In the genomic region with DNA sequence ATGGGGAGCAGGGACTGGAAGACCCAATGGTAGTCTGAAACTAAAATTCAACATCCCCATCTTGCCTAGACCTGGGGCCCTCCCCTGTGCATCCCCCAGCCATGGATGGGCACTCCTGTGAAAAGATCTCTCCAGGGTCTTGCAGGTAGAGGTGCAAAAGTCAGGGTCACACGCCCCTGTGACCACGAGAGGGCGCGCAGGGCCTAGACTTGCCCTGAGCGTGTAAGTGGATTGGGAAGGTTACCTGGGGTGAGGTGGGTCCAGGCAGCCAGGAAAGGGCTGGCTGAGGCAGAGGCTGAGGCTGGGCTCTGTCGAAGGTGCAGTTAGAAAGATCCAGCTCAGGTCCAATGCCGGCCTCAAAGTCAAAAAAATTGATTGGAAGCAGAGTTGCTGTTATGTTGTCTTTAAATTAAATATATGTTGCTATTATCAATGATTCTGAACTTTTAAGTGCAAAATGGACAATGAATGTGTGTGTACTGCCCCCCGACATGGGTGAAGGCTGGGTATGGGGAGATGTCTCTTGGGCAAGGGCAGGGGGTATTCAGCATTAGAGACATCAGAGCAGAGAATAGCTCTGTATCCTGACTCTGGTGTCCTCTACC, we compare ENCODE assay signal across 8 cellular contexts. TPM values are rescaled to one million over a fixed set of nuclear protein-coding genes. Genes with fewer than 3 reads are reported as not detected.
DNase-seq lines count a peak whose midpoint lies in the region; ATAC-seq, FAIRE-seq and TF ChIP-seq lines count a peak whose summit lies in the region.

No MANE protein-coding gene starts in this region.

- intact Hi-C loops in GM12878 (cut with micrococcal nuclease; ENCODE audit: unreplicated experiment), result loop anchor here (1.0 kb wide), 1 partner anchor 68 kb away; no protein-coding TSS in a partner anchor

- FAIRE-seq in GM12878 (lab: Jason Lieb, UNC), result peak; percentile 99

- ATAC-seq in T-cell (replicated peaks in 1 of 4), result peak in 3 of 4 experiments; percentile 42 to 59 (median 58)
- ATAC-seq in GM12878, result peak; percentile 95
- ATAC-seq in GM19467 (IDR thresholded peaks at IDR 0.05; ENCODE audit: unreplicated experiment), result no peak

- H3K9ac ChIP-seq in GM12878 (ENCODE audit: control insufficient read depth, insufficient read depth, low read length), result no peak overlapping the region

- no peaks in the 10 kb centered on the region for H3K36me3 Mint-ChIP-seq in T-cell

- no peak overlapping the region for H3K27ac ChIP-seq in GM12878 (ENCODE audit: control insufficient read depth, insufficient read depth)

- in situ Hi-C loops in GM12878 (cut with MboI), result no loop called here

- no peaks in the 10 kb centered on the region for H3K79me2 ChIP-seq in GM12878 (ENCODE audit: control insufficient read depth, insufficient read depth, low read length)

- no peaks in the 10 kb centered on the region; the same call in 2 of the 3 replicates for H3K9me3 ChIP-seq in GM12878 (replicated peaks; ENCODE audit: control insufficient read depth, insufficient read depth, low read length)

- H2AFZ ChIP-seq in GM12878 (ENCODE audit: control insufficient read depth, low read depth, low read length), result no peak overlapping the region

- TF ChIP-seq POLR2A in GM12878 (IDR thresholded peaks at IDR 0.05; ENCODE audit: low read depth, low read length), result no peak

- no peak overlapping the region for H3K27ac Mint-ChIP-seq in T-cell

- TF ChIP-seq RAD21 in GM12878 (IDR thresholded peaks at IDR 0.05; ENCODE audit: insufficient read depth, low read depth, low read length), result peak; percentile 98

- RAD21 ChIA-PET in GM12878 (lab: Charles Lee; ENCODE audit: unreplicated experiment), result interaction anchor here (0.8 to 13.5 kb wide), 14 partner anchors 9 to 716 kb away, joined by 3 to 348 read pairs (median 4); no protein-coding TSS in a partner anchor

- peaks cover 40 to 41% of the 10 kb centered on the region in 2 donors for H3K27me3 Mint-ChIP-seq in T-cell

- no peak for TF ChIP-seq EP300 in GM12878 (IDR thresholded peaks at IDR 0.05; ENCODE audit: borderline replicate concordance in 1 of 2, control insufficient read depth in 1 of 2, low read depth in 2 of 2, low read length in 2 of 2)

- H3K27me3 ChIP-seq in GM12878 (replicated peaks in 1 of 2; ENCODE audit: control insufficient read depth in 2 of 2, insufficient read depth in 2 of 2, low read length in 1 of 2), result peaks cover 7 to 8% of the 10 kb centered on the region in 2 experiments

- no peak overlapping the region for H3K4me3 ChIP-seq in GM12878

- DNase-seq in GM10266 (ENCODE audit: extremely low spot score) (peak; percentile 85), LoVo (ENCODE audit: low spot score) (peak; percentile 74), T-cell (peak in 29 of 34 experiments; percentile 10 to 50 (median 29)), GM12878 (ENCODE audit: low read depth, low spot score) (no peak), kidney glomerular epithelial cell (lab: John Stamatoyannopoulos, UW) (peak; percentile 18), NCI-H2171 (lab: John Stamatoyannopoulos, UW) (no peak)
- peak; percentile 15 for DNase-seq in stimulated activated CD8-positive, alpha-beta memory T cell treated with anti-CD3 and anti-CD28 coated beads, Interleukin-12 subunit alpha, Interleukin-12 subunit beta, amount 100 ng/mL, for 1 hour (ENCODE audit: low read depth)

- H3K4me3 Mint-ChIP-seq in T-cell, result no peak overlapping the region

- H3K9me3 Mint-ChIP-seq in T-cell, result no peaks in the 10 kb centered on the region

- peaks cover 3% of the 10 kb centered on the region; the same call in 1 of the 2 replicates for H3K4me1 ChIP-seq in GM12878 (ENCODE audit: control insufficient read depth, insufficient read depth, low read length)

- H3K4me2 ChIP-seq in GM12878 (ENCODE audit: control insufficient read depth, insufficient read depth), result no peak overlapping the region

- H3K4me1 Mint-ChIP-seq in T-cell, result no peaks in the 10 kb centered on the region

- H4K20me1 ChIP-seq in GM12878 (ENCODE audit: control insufficient read depth, insufficient read depth), result no peaks in the 10 kb centered on the region

- WGBS in GM12878 (ENCODE audit: insufficient coverage, insufficient replicate concordance, low lambda C conversion rate, missing lambda C conversion rate), result 0% methylated on average over 8 of the region's 8 CpGs

- POLR2A ChIA-PET in T-cell (lab: Charles Lee), result no interaction called here
- POLR2A ChIA-PET in GM12878 (lab: Charles Lee), result interaction anchor here (0.9 to 2.0 kb wide), 4 partner anchors 13 to 68 kb away, joined by 3 to 12 read pairs (median 4); no protein-coding TSS in a partner anchor

- SMC1A ChIA-PET in GM12878 (lab: Charles Lee; ENCODE audit: uncharacterized antibody, unreplicated experiment), result interaction anchor here (1.1 to 11.4 kb wide), 7 partner anchors 13 to 99 kb away, joined by 3 to 372 read pairs (median 8); no protein-coding TSS in a partner anchor

- peak; percentile 92 for TF ChIP-seq CTCF in GM10266 (IDR thresholded peaks at IDR 0.05; ENCODE audit: control insufficient read depth, insufficient read depth, low read depth, missing control alignments)
- peak; percentile 89 to 98 (median 95); a peak in 5 of 6 replicates for TF ChIP-seq CTCF in GM12878 (IDR thresholded peaks at IDR 0.05 in 2 of 3, conservative IDR thresholded peaks at IDR 0.05 in 1 of 3; ENCODE audit: control insufficient read depth in 2 of 3, extremely low read depth in 1 of 3, insufficient read depth in 1 of 3, low read depth in 3 of 3, low read length in 3 of 3)

- BruUV-seq in GM12878 (replicated peaks; lab: Mats Ljungman, UMichigan), result no TSS peak

- H3K36me3 ChIP-seq in GM12878 (ENCODE audit: control insufficient read depth in 2 of 2, insufficient read depth in 2 of 2, low read length in 1 of 2), result no peaks in the 10 kb centered on the region

- CTCF ChIA-PET in T-cell (lab: Charles Lee) (interaction anchor here in 1 of 2 donors (1.9 kb wide), 1 partner anchor 450 kb away, joined by 4 read pairs; no protein-coding TSS in a partner anchor), GM12878 (lab: Yijun Ruan, JAX) (interaction anchor here (0.5 to 18.4 kb wide), 18 partner anchors 10 to 1933 kb away, joined by 3 to 783 read pairs (median 4); no protein-coding TSS in a partner anchor)

TF ChIP-seq in GM12878, 131 proteins besides CTCF, POLR2A, EP300 and RAD21 (continues in another document):
- TF ChIP-seq DPF2 (IDR thresholded peaks at IDR 0.05) (no peak), SMC3 (IDR thresholded peaks at IDR 0.05; ENCODE audit: borderline replicate concordance, low read length) (peak; percentile 100), SMARCA5 (IDR thresholded peaks at IDR 0.05) (peak; percentile 48; the same call in 1 of the 2 replicates), WRNIP1 (IDR thresholded peaks at IDR 0.05; ENCODE audit: borderline replicate concordance, low read depth, low read length) (no peak), POU2F2 (IDR thresholded peaks at IDR 0.05; ENCODE audit: borderline replicate concordance, low read depth, low read length) (0 out of 3 replicates have a peak, but pooled peaks have one; percentile 10), IRF4 (IDR thresholded peaks at IDR 0.05; ENCODE audit: low read depth, low read length) (0 out of 2 replicates have a peak, but pooled peaks have one; percentile 54), YY1 (IDR thresholded peaks at IDR 0.05; ENCODE audit: low read depth, low read length) (peak; percentile 76), CBFB (IDR thresholded peaks at IDR 0.05; ENCODE audit: low read depth) (no peak)

RNA-seq across cellular contexts. Expression of a gene that starts 4.8 kb away (rescaled TPM):
- total RNA-seq in T-cell, result not detected
- total RNA-seq in GM12878 (2013; cell fraction: nucleolus; rRNA removed), result 10.1 and 12.8 TPM in 2 replicates
- total RNA-seq in GM12878 (2014; rRNA removed), result 0.11 and 0.16 TPM in 2 replicates
- 0.18 and 0.22 TPM in 2 replicates for total RNA-seq in GM12878 (2014; rRNA removed; fragmentation: Illumina TruSeq; extraction: Trizol)
- total RNA-seq in GM12878 (2021), result 0.21 and 0.36 TPM in 2 replicates
- not detected for polyA plus RNA-seq in GM12878 (2011; ENCODE audit: low read depth)
- polyA plus RNA-seq in GM12878 (2011; rRNA removed), result 3.5 and 4.4 TPM in 2 replicates
- polyA plus RNA-seq in GM12878 (2011; cell fraction: cytosol; rRNA removed), result 2.5 and 2.6 TPM in 2 replicates
- 4.4 and 5.4 TPM in 2 replicates for polyA plus RNA-seq in GM12878 (2011; cell fraction: nucleus; rRNA removed)
- polyA plus RNA-seq in GM12878 (2012), result 0.22 and 0.36 TPM in 2 replicates
- 0.17 and 0.53 TPM in 2 replicates for polyA plus RNA-seq in GM12878 (2014; fragmentation: Illumina TruSeq; extraction: Trizol)
- under 1 TPM; 0.15 to 0.37 TPM for polyA plus RNA-seq in GM12878 (2014; fragmentation: Nextera tagmentation; extraction: Ambion mirVana)
- polyA plus RNA-seq in GM12878 (2014; rRNA removed), result 0.05 and 0.09 TPM in 2 replicates
- under 1 TPM; 0.31 to 0.39 TPM for polyA plus RNA-seq in GM12878 (2016; fragmentation: Nextera tagmentation; extraction: Ambion mirVana)
- 3.5 and 3.6 TPM in 2 replicates for polyA minus RNA-seq in GM12878 (2011; rRNA and poly(A)+ RNA removed)
- 0.80 and 2.2 TPM in 2 replicates for polyA minus RNA-seq in GM12878 (2011; cell fraction: cytosol; rRNA and poly(A)+ RNA removed)
- polyA minus RNA-seq in GM12878 (2011; cell fraction: nucleus; rRNA and poly(A)+ RNA removed), result 2.4 and 4.2 TPM in 2 replicates

RNA-seq across cellular contexts. Expression of a gene that starts 24.3 kb away (rescaled TPM):
- total RNA-seq in T-cell (1 to 10 TPM; 3.2 to 6.0 (median 4.0) TPM), GM12878 (2014; rRNA removed) (1.5 and 1.8 TPM in 2 replicates), GM12878 (2014; rRNA removed; fragmentation: Illumina TruSeq; extraction: Trizol) (0.55 and 1.0 TPM in 2 replicates), GM12878 (2021) (1.5 and 2.0 TPM in 2 replicates)
- 9.4 and 15.9 TPM in 2 replicates for total RNA-seq in GM12878 (2013; cell fraction: nucleolus; rRNA removed)
- polyA plus RNA-seq in GM12878 (2011; ENCODE audit: low read depth), result 0.85 TPM
- polyA plus RNA-seq in GM12878 (2011; rRNA removed) (2.5 and 4.7 TPM in 2 replicates), GM12878 (2014; fragmentation: Illumina TruSeq; extraction: Trizol) (0.51 and 0.55 TPM in 2 replicates), GM12878 (2014; fragmentation: Nextera tagmentation; extraction: Ambion mirVana) (under 1 TPM; 0.10 to 0.22 TPM), GM12878 (2014; rRNA removed) (1.5 and 1.6 TPM in 2 replicates), GM12878 (2016; fragmentation: Nextera tagmentation; extraction: Ambion mirVana) (1 to 10 TPM in 1 of 2 experiments, under 1 TPM in 1; 0.24 to 1.1 TPM)
- polyA plus RNA-seq in GM12878 (2011; cell fraction: cytosol; rRNA removed), result 5.8 and 7.1 TPM in 2 replicates
- 6.2 and 8.7 TPM in 2 replicates for polyA plus RNA-seq in GM12878 (2011; cell fraction: nucleus; rRNA removed)
- polyA plus RNA-seq in GM12878 (2012), result 1.9 and 2.1 TPM in 2 replicates
- 1.1 and 3.6 TPM in 2 replicates for polyA minus RNA-seq in GM12878 (2011; rRNA and poly(A)+ RNA removed)
- 0.80 and 1.2 TPM in 2 replicates for polyA minus RNA-seq in GM12878 (2011; cell fraction: cytosol; rRNA and poly(A)+ RNA removed)
- polyA minus RNA-seq in GM12878 (2011; cell fraction: nucleus; rRNA and poly(A)+ RNA removed), result 1.9 and 4.7 TPM in 2 replicates

Comparison
In these comparisons a context has a peak if more than half of its experiments do, and no peak if none do; other contexts are left out.
1. DNase-seq: peak in GM10266 (single experiment), LoVo (single experiment), T-cell (29 of 34), kidney glomerular epithelial cell (single experiment) and stimulated activated CD8-positive, alpha-beta memory T cell treated with anti-CD3 and anti-CD28 coated beads, Interleukin-12 subunit alpha, Interleukin-12 subunit beta, amount 100 ng/mL, for 1 hour (single experiment); none in GM12878 (single experiment) and NCI-H2171 (single experiment).